ENCODE assay signal across 13 cellular contexts in genomic region chr1:40610156-40610555, GRCh38. TPM values are rescaled to one million over a fixed set of nuclear protein-coding genes. Genes with fewer than 3 reads are reported as not detected.
DNase-seq lines count a peak whose midpoint lies in the region; ATAC-seq and TF ChIP-seq lines count a peak whose summit lies in the region.
"Had no signal": no experiment of that assay in that cellular context is flagged by ENCODE, and none has a peak within 500 bp of the region (broad histone marks: within the 10 kb centered on the region; RNA-seq: fewer than 3 reads in every experiment).

No MANE protein-coding gene starts in this region.

- H3K36me3 ChIP-seq in right atrium auricular region (no peaks in the 10 kb centered on the region), neural progenitor cell (no peaks in the 10 kb centered on the region), esophagus muscularis mucosa (no peaks in the 10 kb centered on the region)
- H3K36me3 ChIP-seq: BLaER1 had no signal

- no peak overlapping the region for H3K4me3 Mint-ChIP-seq in neural progenitor cell
- H3K4me3 Mint-ChIP-seq: CD8-positive, alpha-beta memory T cell had no signal

- H3K27me3 ChIP-seq in right atrium auricular region, result no peaks in the 10 kb centered on the region
- H3K27me3 ChIP-seq in neural progenitor cell, result no peaks in the 10 kb centered on the region
- H3K27me3 ChIP-seq in esophagus muscularis mucosa, result no peaks in the 10 kb centered on the region
- H3K27me3 ChIP-seq: BLaER1 had no signal

- no peaks in the 10 kb centered on the region for H4K20me1 ChIP-seq in neural progenitor cell (ENCODE audit: low read depth)
- H4K20me1 ChIP-seq: BLaER1 had no signal

- no peak overlapping the region for H3K4me2 ChIP-seq in neural progenitor cell
- H3K4me2 ChIP-seq: BLaER1 had no signal

- H3K4me1 ChIP-seq in right atrium auricular region (no peaks in the 10 kb centered on the region), neural progenitor cell (no peaks in the 10 kb centered on the region), esophagus muscularis mucosa (peaks cover 0 to 5% (median 4%) of the 10 kb centered on the region in 4 donors)
- H3K4me1 ChIP-seq: Caco-2 had no signal

- H3K9me3 ChIP-seq in right atrium auricular region (no peaks in the 10 kb centered on the region), neural progenitor cell (ENCODE audit: low read depth) (no peaks in the 10 kb centered on the region), esophagus muscularis mucosa (no peaks in the 10 kb centered on the region)
- H3K9me3 ChIP-seq: Caco-2 had no signal

- H3K4me3 ChIP-seq in right atrium auricular region (no peak overlapping the region), neural progenitor cell (no peak overlapping the region), esophagus muscularis mucosa (no peak overlapping the region)
- H3K4me3 ChIP-seq: BLaER1 had no signal

- intact Hi-C loops in left cardiac atrium (cut with DNase I) (loop anchor here (5.0 to 10.0 kb wide), 5 partner anchors 57 to 345 kb away; partner anchors contain the start of gene RIMS3 (in 1 of the 2)), esophagus muscularis mucosa (cut with DNase I) (loop anchor here (5.0 to 10.0 kb wide), 2 partner anchors 165 to 342 kb away; no protein-coding TSS in a partner anchor)

- H3K27ac Mint-ChIP-seq in neural progenitor cell, result peak overlapping the region; percentile 5
- H3K27ac Mint-ChIP-seq: CD8-positive, alpha-beta memory T cell had no signal

- H3K36me3 Mint-ChIP-seq in neural progenitor cell, result no peaks in the 10 kb centered on the region
- H3K36me3 Mint-ChIP-seq: CD8-positive, alpha-beta memory T cell had no signal

- H3K9me3 Mint-ChIP-seq in neural progenitor cell, result no peaks in the 10 kb centered on the region
- H3K9me3 Mint-ChIP-seq: CD8-positive, alpha-beta memory T cell had no signal

- TF ChIP-seq EP300 in esophagus muscularis mucosa (IDR thresholded peaks at IDR 0.05), result no peak

- H3K27me3 Mint-ChIP-seq in neural progenitor cell (ENCODE audit: insufficient read depth, low read depth), result peaks cover 3% of the 10 kb centered on the region
- H3K27me3 Mint-ChIP-seq: CD8-positive, alpha-beta memory T cell had no signal

- no peaks in the 10 kb centered on the region for H3K79me2 ChIP-seq in neural progenitor cell (ENCODE audit: low read depth)

- DNase-seq in NCI-H2029 (lab: John Stamatoyannopoulos, UW) (peak; percentile 46), NCI-H2029 treated with DMSO at 0.1 percent for 48 hours (lab: John Stamatoyannopoulos, UW) (no peak), right atrium auricular region (ENCODE audit: low spot score) (peak; percentile 28), left cardiac atrium (no peak), neural progenitor cell (ENCODE audit: low spot score) (no peak), NCI-H1417 treated with DMSO at 0.1 percent for 48 hours (lab: John Stamatoyannopoulos, UW) (no peak), esophagus muscularis mucosa (ENCODE audit: extremely low spot score) (no peak)
- DNase-seq: 8988T; AML-193; Caco-2; CD8-positive, alpha-beta memory T cell had no signal

- H2AFZ ChIP-seq in neural progenitor cell (replicated peaks), result no peak overlapping the region

- no peaks in the 10 kb centered on the region for H3K4me1 Mint-ChIP-seq in neural progenitor cell
- H3K4me1 Mint-ChIP-seq: CD8-positive, alpha-beta memory T cell had no signal

- H3K9ac ChIP-seq in neural progenitor cell, result no peak overlapping the region
- H3K9ac ChIP-seq: BLaER1 had no signal

- no peak for TF ChIP-seq POLR2A in esophagus muscularis mucosa (IDR thresholded peaks at IDR 0.05; ENCODE audit: low read depth)

- H3K27ac ChIP-seq in right atrium auricular region (no peak overlapping the region), neural progenitor cell (no peak overlapping the region), esophagus muscularis mucosa (replicated peaks in 1 of 4) (no peak overlapping the region)
- H3K27ac ChIP-seq: BLaER1, HL-60 had no signal

- TF ChIP-seq CTCF in right atrium auricular region (IDR thresholded peaks at IDR 0.05) (no peak), neural progenitor cell (IDR thresholded peaks at IDR 0.05) (no peak), esophagus muscularis mucosa (IDR thresholded peaks at IDR 0.05) (no peak)

- WGBS in esophagus muscularis mucosa, result 84% methylated on average over 5 of the region's 7 CpGs

- no peak for ATAC-seq in left cardiac atrium

- peaks cover 2% of the 10 kb centered on the region for H3F3A ChIP-seq in neural progenitor cell (ENCODE audit: low read depth)

RNA-seq across cellular contexts. Expression of gene RIMS3, which starts 55.3 kb away (rescaled TPM):
- 1 to 10 TPM; 1.4 to 5.5 TPM for total RNA-seq in right atrium auricular region
- 1 to 10 TPM; 2.9 to 3.6 TPM for total RNA-seq in left cardiac atrium
- 17.2 and 27.1 TPM in 2 replicates for total RNA-seq in neural progenitor cell (ENCODE audit: low replicate concordance)
- 10 to 100 TPM in 2 of 4 donors, 1 to 10 TPM in 2; 5.4 to 15.7 (median 9.2) TPM for total RNA-seq in esophagus muscularis mucosa

Comparison
In these comparisons a context has a peak if more than half of its experiments do, and no peak if none do; other contexts are left out.
1. DNase-seq: peak in NCI-H2029 (single experiment) and right atrium auricular region (single experiment); none in NCI-H2029 treated with DMSO at 0.1 percent for 48 hours (single experiment), left cardiac atrium (single experiment), neural progenitor cell (single experiment), NCI-H1417 treated with DMSO at 0.1 percent for 48 hours (single experiment) and esophagus muscularis mucosa (single experiment).